Comparison of ENCODE assay signal across 20 cellular contexts in genomic region chr1:150662811-150663210, GRCh38. TPM values are rescaled to one million over a fixed set of nuclear protein-coding genes. Genes with fewer than 3 reads are reported as not detected.
DNase-seq lines count a peak whose midpoint lies in the region; ATAC-seq and TF ChIP-seq lines count a peak whose summit lies in the region.
"Had no signal": no experiment of that assay in that cellular context is flagged by ENCODE, and none has a peak within 500 bp of the region (broad histone marks: within the 10 kb centered on the region; RNA-seq: fewer than 3 reads in every experiment).

No MANE protein-coding gene starts in this region.

- TF ChIP-seq CTCF in BE2C (IDR thresholded peaks at IDR 0.05; ENCODE audit: low read depth, low read length): no peak

- no peak overlapping the region for H3K4me3 ChIP-seq in CD4-positive, CD25-positive, alpha-beta regulatory T cell (ENCODE audit: low read depth, low read length)
- H3K4me3 ChIP-seq in BE2C (ENCODE audit: low read depth, low read length): no peak overlapping the region
- H3K4me3 ChIP-seq: BLaER1 treated with 17β-estradiol and CSF1 and Interleukin-3, amounts not matched to agents 10 nM and 100 nM had no signal

- no peaks in the 10 kb centered on the region for H3K9me3 ChIP-seq in CD4-positive, CD25-positive, alpha-beta regulatory T cell (ENCODE audit: control insufficient read depth in 2 of 2, low read length in 2 of 2)
- no peaks in the 10 kb centered on the region for H3K9me3 ChIP-seq in BE2C
- H3K9me3 ChIP-seq: BLaER1 treated with 17β-estradiol and CSF1 and Interleukin-3, amounts not matched to agents 10 nM and 100 nM; Caco-2 had no signal

- H3K4me1 ChIP-seq in CD4-positive, CD25-positive, alpha-beta regulatory T cell (ENCODE audit: control insufficient read depth, insufficient read depth, low read length, poor library complexity, severe bottlenecking): peaks cover 4% of the 10 kb centered on the region
- H3K4me1 ChIP-seq in BE2C: no peaks in the 10 kb centered on the region
- H3K4me1 ChIP-seq: BLaER1 treated with 17β-estradiol and CSF1 and Interleukin-3, amounts not matched to agents 10 nM and 100 nM had no signal

- intact Hi-C loops in activated CD4-positive, alpha-beta T cell treated with anti-CD3 and anti-CD28 coated beads, Interleukin-2, amount 10 ng/mL, durations not matched to agents 24 days and 14 days (cut with micrococcal nuclease): no loop called here

- H3K4me3 Mint-ChIP-seq in activated T-cell treated with anti-CD3 and anti-CD28 coated beads, Interleukin-2, amount 50 U/mL, for 72 hours: no peak overlapping the region
- no peak overlapping the region for H3K4me3 Mint-ChIP-seq in activated T-cell treated with anti-CD3 and anti-CD28 coated beads, Interleukin-2, amount 50 U/mL, for 24 hours
- no peak overlapping the region for H3K4me3 Mint-ChIP-seq in CD4-positive, CD25-positive, alpha-beta regulatory T cell
- no peak overlapping the region for H3K4me3 Mint-ChIP-seq in central memory CD8-positive, alpha-beta T cell
- H3K4me3 Mint-ChIP-seq in activated CD4-positive, alpha-beta T cell treated with anti-CD3 and anti-CD28 coated beads, Interleukin-2, amount 10 ng/mL, durations not matched to agents 24 days and 14 days: no peak overlapping the region
- H3K4me3 Mint-ChIP-seq: B cell; CD14-positive monocyte; CD8-positive, alpha-beta T cell had no signal

- H3K27me3 Mint-ChIP-seq in activated T-cell treated with anti-CD3 and anti-CD28 coated beads, Interleukin-2, amount 50 U/mL, for 72 hours (ENCODE audit: low read depth): no peaks in the 10 kb centered on the region
- no peaks in the 10 kb centered on the region for H3K27me3 Mint-ChIP-seq in activated T-cell treated with anti-CD3 and anti-CD28 coated beads, Interleukin-2, amount 50 U/mL, for 24 hours
- H3K27me3 Mint-ChIP-seq in CD4-positive, CD25-positive, alpha-beta regulatory T cell: no peaks in the 10 kb centered on the region
- H3K27me3 Mint-ChIP-seq in central memory CD8-positive, alpha-beta T cell: no peaks in the 10 kb centered on the region
- no peaks in the 10 kb centered on the region for H3K27me3 Mint-ChIP-seq in activated CD4-positive, alpha-beta T cell treated with anti-CD3 and anti-CD28 coated beads, Interleukin-2, amount 10 ng/mL, durations not matched to agents 24 days and 14 days
- H3K27me3 Mint-ChIP-seq: B cell had no signal

- H3K4me1 Mint-ChIP-seq in activated T-cell treated with anti-CD3 and anti-CD28 coated beads, Interleukin-2, amount 50 U/mL, for 72 hours (ENCODE audit: low read depth): peaks cover 4% of the 10 kb centered on the region
- peaks cover 1% of the 10 kb centered on the region for H3K4me1 Mint-ChIP-seq in activated T-cell treated with anti-CD3 and anti-CD28 coated beads, Interleukin-2, amount 50 U/mL, for 24 hours (ENCODE audit: low read depth)
- peaks cover 7 to 22% (median 17%) of the 10 kb centered on the region in 4 donors for H3K4me1 Mint-ChIP-seq in CD4-positive, CD25-positive, alpha-beta regulatory T cell
- H3K4me1 Mint-ChIP-seq in central memory CD8-positive, alpha-beta T cell: peaks cover 11% of the 10 kb centered on the region
- peaks cover 5% of the 10 kb centered on the region for H3K4me1 Mint-ChIP-seq in activated CD4-positive, alpha-beta T cell treated with anti-CD3 and anti-CD28 coated beads, Interleukin-2, amount 10 ng/mL, durations not matched to agents 24 days and 14 days

- ATAC-seq in activated T-cell treated with anti-CD3 and anti-CD28 coated beads, Interleukin-2, amount 50 U/mL, for 72 hours (replicated peaks in 1 of 2): no peak
- ATAC-seq in CD4-positive, CD25-positive, alpha-beta regulatory T cell (ENCODE audit: low read depth in 2 of 2): no peak
- no peak for ATAC-seq in central memory CD8-positive, alpha-beta T cell (replicated peaks; ENCODE audit: extremely low read depth, poor library complexity, severe bottlenecking)
- ATAC-seq: CD8-positive, alpha-beta T cell had no signal

- peak overlapping the region; percentile 20 for H3K27ac Mint-ChIP-seq in activated T-cell treated with anti-CD3 and anti-CD28 coated beads, Interleukin-2, amount 50 U/mL, for 72 hours
- H3K27ac Mint-ChIP-seq in activated T-cell treated with anti-CD3 and anti-CD28 coated beads, Interleukin-2, amount 50 U/mL, for 24 hours: no peak overlapping the region
- peak overlapping the region in 2 of 3 donors; percentile 31 to 62 for H3K27ac Mint-ChIP-seq in CD4-positive, CD25-positive, alpha-beta regulatory T cell
- peak overlapping the region; percentile 5 for H3K27ac Mint-ChIP-seq in central memory CD8-positive, alpha-beta T cell (ENCODE audit: low read depth)
- H3K27ac Mint-ChIP-seq in activated CD4-positive, alpha-beta T cell treated with anti-CD3 and anti-CD28 coated beads, Interleukin-2, amount 10 ng/mL, durations not matched to agents 24 days and 14 days: no peak overlapping the region
- H3K27ac Mint-ChIP-seq: B cell; CD8-positive, alpha-beta T cell had no signal

- H3K9me3 Mint-ChIP-seq in activated T-cell treated with anti-CD3 and anti-CD28 coated beads, Interleukin-2, amount 50 U/mL, for 72 hours: no peaks in the 10 kb centered on the region
- no peaks in the 10 kb centered on the region for H3K9me3 Mint-ChIP-seq in activated T-cell treated with anti-CD3 and anti-CD28 coated beads, Interleukin-2, amount 50 U/mL, for 24 hours
- no peaks in the 10 kb centered on the region for H3K9me3 Mint-ChIP-seq in CD4-positive, CD25-positive, alpha-beta regulatory T cell
- H3K9me3 Mint-ChIP-seq in central memory CD8-positive, alpha-beta T cell: no peaks in the 10 kb centered on the region
- no peaks in the 10 kb centered on the region for H3K9me3 Mint-ChIP-seq in activated CD4-positive, alpha-beta T cell treated with anti-CD3 and anti-CD28 coated beads, Interleukin-2, amount 10 ng/mL, durations not matched to agents 24 days and 14 days
- H3K9me3 Mint-ChIP-seq: CD8-positive, alpha-beta T cell had no signal

- no peak overlapping the region for H3K27ac ChIP-seq in CD4-positive, CD25-positive, alpha-beta regulatory T cell (ENCODE audit: insufficient read depth, low read length, poor library complexity, severe bottlenecking)
- H3K27ac ChIP-seq: 22Rv1; BLaER1 treated with 17β-estradiol and CSF1 and Interleukin-3, amounts not matched to agents 10 nM and 100 nM had no signal

- no peaks in the 10 kb centered on the region for H3K27me3 ChIP-seq in CD4-positive, CD25-positive, alpha-beta regulatory T cell (ENCODE audit: control insufficient read depth, insufficient read depth, low read length)
- no peaks in the 10 kb centered on the region for H3K27me3 ChIP-seq in BE2C
- H3K27me3 ChIP-seq: BLaER1 treated with 17β-estradiol and CSF1 and Interleukin-3, amounts not matched to agents 10 nM and 100 nM had no signal

- no peak for DNase-seq in activated T-cell treated with anti-CD3 and anti-CD28 coated beads, Interleukin-2, amount 50 U/mL, for 72 hours
- DNase-seq in activated T-cell treated with anti-CD3 and anti-CD28 coated beads, Interleukin-2, amount 50 U/mL, for 24 hours: no peak
- DNase-seq in CD4-positive, CD25-positive, alpha-beta regulatory T cell: no peak
- DNase-seq in HuH-7 (ENCODE audit: low spot score): peak; percentile 3
- no peak for DNase-seq in central memory CD8-positive, alpha-beta T cell (ENCODE audit: low spot score in 2 of 2)
- DNase-seq in KG1 (lab: John Stamatoyannopoulos, UW): no peak
- DNase-seq in activated CD4-positive, alpha-beta T cell treated with anti-CD3 and anti-CD28 coated beads, Interleukin-2, amount 10 ng/mL, durations not matched to agents 24 days and 14 days: no peak
- DNase-seq in BE2C: no peak
- DNase-seq: Caco-2; CD8-positive, alpha-beta T cell; DMS153; DND-41; H7; HCEC 1CT had no signal

- H3K36me3 ChIP-seq in CD4-positive, CD25-positive, alpha-beta regulatory T cell (ENCODE audit: control insufficient read depth, insufficient read depth, low read length): peaks cover 19% of the 10 kb centered on the region
- peaks cover 5% of the 10 kb centered on the region; the same call in 1 of the 2 replicates for H3K36me3 ChIP-seq in BE2C

- H3K36me3 Mint-ChIP-seq in activated T-cell treated with anti-CD3 and anti-CD28 coated beads, Interleukin-2, amount 50 U/mL, for 72 hours (ENCODE audit: insufficient read depth in 2 of 2): peaks cover 6 to 9% of the 10 kb centered on the region in 2 donors
- peaks cover 46% of the 10 kb centered on the region for H3K36me3 Mint-ChIP-seq in activated T-cell treated with anti-CD3 and anti-CD28 coated beads, Interleukin-2, amount 50 U/mL, for 24 hours (ENCODE audit: low read depth)
- H3K36me3 Mint-ChIP-seq in CD4-positive, CD25-positive, alpha-beta regulatory T cell: peaks cover 38% of the 10 kb centered on the region
- H3K36me3 Mint-ChIP-seq in central memory CD8-positive, alpha-beta T cell (ENCODE audit: insufficient read depth): peaks cover 14% of the 10 kb centered on the region
- peaks cover 24% of the 10 kb centered on the region for H3K36me3 Mint-ChIP-seq in activated CD4-positive, alpha-beta T cell treated with anti-CD3 and anti-CD28 coated beads, Interleukin-2, amount 10 ng/mL, durations not matched to agents 24 days and 14 days (ENCODE audit: low read depth)

RNA-seq across cellular contexts. Expression of gene ENSA, which starts 33.4 kb away (rescaled TPM):
- total RNA-seq in activated T-cell treated with anti-CD3 and anti-CD28 coated beads, Interleukin-2, amount 50 U/mL, for 72 hours: 100 to 1,000 TPM; 178 to 203 TPM
- total RNA-seq in CD4-positive, CD25-positive, alpha-beta regulatory T cell: 169 TPM
- 10 to 100 TPM; 41.2 to 61.9 (median 52.4) TPM for polyA plus RNA-seq in CD4-positive, CD25-positive, alpha-beta regulatory T cell
- 244 and 248 TPM in 2 replicates for total RNA-seq in activated CD4-positive, alpha-beta T cell treated with anti-CD3 and anti-CD28 coated beads, Interleukin-2, amount 10 ng/mL, durations not matched to agents 24 days and 14 days
- 298 TPM for polyA plus RNA-seq in BE2C (2012; ENCODE audit: insufficient read depth, insufficient read length, low read depth)

RNA-seq across cellular contexts. Expression of gene GOLPH3L, which starts 34.1 kb away (rescaled TPM):
- 10 to 100 TPM; 32.0 to 32.3 TPM for total RNA-seq in activated T-cell treated with anti-CD3 and anti-CD28 coated beads, Interleukin-2, amount 50 U/mL, for 72 hours
- total RNA-seq in CD4-positive, CD25-positive, alpha-beta regulatory T cell: 8.6 TPM
- polyA plus RNA-seq in CD4-positive, CD25-positive, alpha-beta regulatory T cell: 10 to 100 TPM; 19.7 to 30.0 (median 24.9) TPM
- 19.6 and 19.8 TPM in 2 replicates for total RNA-seq in activated CD4-positive, alpha-beta T cell treated with anti-CD3 and anti-CD28 coated beads, Interleukin-2, amount 10 ng/mL, durations not matched to agents 24 days and 14 days
- 16.2 TPM for polyA plus RNA-seq in BE2C (2012; ENCODE audit: insufficient read depth, insufficient read length, low read depth)

RNA-seq across cellular contexts. Expression of gene HORMAD1, which starts 57.9 kb away (rescaled TPM):
- total RNA-seq in activated T-cell treated with anti-CD3 and anti-CD28 coated beads, Interleukin-2, amount 50 U/mL, for 72 hours: under 1 TPM in 1 of 2 donors, not detected in 1; 0.19 TPM
- not detected for total RNA-seq in CD4-positive, CD25-positive, alpha-beta regulatory T cell
- not detected for polyA plus RNA-seq in CD4-positive, CD25-positive, alpha-beta regulatory T cell
- not detected in 2 replicates for total RNA-seq in activated CD4-positive, alpha-beta T cell treated with anti-CD3 and anti-CD28 coated beads, Interleukin-2, amount 10 ng/mL, durations not matched to agents 24 days and 14 days
- not detected for polyA plus RNA-seq in BE2C (2012; ENCODE audit: insufficient read depth, insufficient read length, low read depth)
- total RNA-seq: Caco-2; CD8-positive, alpha-beta T cell; H1; H7 had no signal
- polyA plus RNA-seq: AG04450, H1 had no signal

Comparison
In these comparisons a context has a peak if more than half of its experiments do, and no peak if none do; other contexts are left out.
1. H3K27ac Mint-ChIP-seq: peak in activated T-cell treated with anti-CD3 and anti-CD28 coated beads, Interleukin-2, amount 50 U/mL, for 72 hours (single experiment), CD4-positive, CD25-positive, alpha-beta regulatory T cell (2 of 3) and central memory CD8-positive, alpha-beta T cell (single experiment); none in activated T-cell treated with anti-CD3 and anti-CD28 coated beads, Interleukin-2, amount 50 U/mL, for 24 hours (single experiment) and activated CD4-positive, alpha-beta T cell treated with anti-CD3 and anti-CD28 coated beads, Interleukin-2, amount 10 ng/mL, durations not matched to agents 24 days and 14 days (single experiment).